Comparison of ENCODE assay signal across 1 cellular context in the genomic region with DNA sequence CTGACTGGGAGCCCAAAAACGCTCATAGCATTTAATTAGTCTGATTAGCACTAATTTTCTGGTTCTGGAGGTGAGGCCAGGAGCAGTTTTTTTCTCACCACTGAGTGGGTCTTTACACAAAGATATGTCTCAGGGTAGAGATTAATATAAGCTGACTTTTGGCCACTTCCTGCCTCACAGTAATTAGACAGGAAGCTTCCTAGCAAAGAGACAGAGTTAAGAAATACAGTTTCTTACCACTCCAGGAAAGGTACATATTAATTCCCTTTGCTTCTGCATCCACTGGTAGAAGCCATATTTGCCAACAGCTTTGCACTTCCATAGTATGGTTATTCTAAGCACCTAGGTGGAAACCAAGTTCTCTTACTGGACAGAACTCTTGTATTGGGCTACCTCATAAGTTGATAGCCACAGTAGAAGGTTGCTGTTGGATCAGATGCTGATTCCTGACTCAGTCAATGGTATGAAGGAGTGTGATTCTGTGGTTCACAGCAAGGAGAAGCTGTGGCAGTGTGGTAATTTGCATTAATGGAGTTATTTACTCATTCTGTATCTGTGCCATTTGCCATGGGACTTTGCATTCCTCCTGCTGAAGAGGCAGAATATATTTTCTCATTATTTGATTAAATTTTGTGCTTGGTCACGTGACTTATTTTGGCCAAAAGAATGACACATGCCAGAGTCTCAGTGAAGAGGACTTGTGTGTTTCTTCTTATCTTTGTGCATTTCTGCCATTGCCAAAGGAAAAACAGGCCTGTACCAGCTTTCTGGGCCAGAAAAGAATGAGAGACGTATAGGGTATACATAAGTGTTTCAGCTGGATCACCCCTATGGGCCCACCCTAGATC.
TF ChIP-seq lines count a peak whose summit lies in the region.

No MANE protein-coding gene starts in this region.

TF ChIP-seq in HepG2, 621 proteins besides CTCF, POLR2A, EP300 and RAD21 (continued from another document):
- TF ChIP-seq, protein P1, sequence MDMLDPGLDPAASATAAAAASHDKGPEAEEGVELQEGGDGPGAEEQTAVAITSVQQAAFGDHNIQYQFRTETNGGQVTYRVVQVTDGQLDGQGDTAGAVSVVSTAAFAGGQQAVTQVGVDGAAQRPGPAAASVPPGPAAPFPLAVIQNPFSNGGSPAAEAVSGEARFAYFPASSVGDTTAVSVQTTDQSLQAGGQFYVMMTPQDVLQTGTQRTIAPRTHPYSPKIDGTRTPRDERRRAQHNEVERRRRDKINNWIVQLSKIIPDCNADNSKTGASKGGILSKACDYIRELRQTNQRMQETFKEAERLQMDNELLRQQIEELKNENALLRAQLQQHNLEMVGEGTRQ (IDR thresholded peaks at IDR 0.05; ENCODE audit: low read depth, low read length): peak; percentile 67
- TF ChIP-seq, protein P1 (CRISPR knock-in tag; IDR thresholded peaks at IDR 0.05; ENCODE audit: borderline replicate concordance): no peak
- TF ChIP-seq GATA4 (IDR thresholded peaks at IDR 0.05; ENCODE audit: borderline replicate concordance, low read depth): no peak
